ENCODE assay signal across 29 cellular contexts in genomic region chr17:65479282-65479681, GRCh38.
DNase-seq lines count a peak whose midpoint lies in the region; ATAC-seq, FAIRE-seq and TF ChIP-seq lines count a peak whose summit lies in the region.
"Had no signal": no experiment of that assay in that cellular context is flagged by ENCODE, and none has a peak within 500 bp of the region (broad histone marks: within the 10 kb centered on the region; RNA-seq: fewer than 3 reads in every experiment).

No MANE protein-coding gene starts in this region.

- H3K9me3 Mint-ChIP-seq in nephron progenitor cell: peaks cover 17% of the 10 kb centered on the region

- no peak overlapping the region for H3K27ac Mint-ChIP-seq in nephron progenitor cell
- H3K27ac Mint-ChIP-seq: CD14-positive monocyte; CD4-positive, alpha-beta memory T cell; CD4-positive, CD25-positive, alpha-beta regulatory T cell; CD8-positive, alpha-beta memory T cell had no signal

- intact Hi-C loops in endothelial cell of umbilical vein (cut with micrococcal nuclease) (no loop called here), HepG2 (cut with micrococcal nuclease; ENCODE audit: unreplicated experiment) (no loop called here), right lobe of liver (cut with DNase I) (no loop called here), PC-3 (cut with micrococcal nuclease) (no loop called here)

- TF ChIP-seq POLR2A in endothelial cell of umbilical vein (IDR thresholded peaks at IDR 0.05; ENCODE audit: low read depth, low read length): no peak
- no peak for TF ChIP-seq POLR2A in HepG2 (IDR thresholded peaks at IDR 0.05; ENCODE audit: insufficient read depth in 1 of 2, low read depth in 2 of 2, low read length in 2 of 2)
- TF ChIP-seq POLR2A in right lobe of liver (IDR thresholded peaks at IDR 0.05): no peak

- H3K9me2 ChIP-seq in PC-3 (replicated peaks; ENCODE audit: low read length): no peaks in the 10 kb centered on the region

- no peaks in the 10 kb centered on the region for H3K4me1 ChIP-seq in endothelial cell of umbilical vein (ENCODE audit: control insufficient read depth, extremely low read depth, insufficient read depth, low read length)
- no peaks in the 10 kb centered on the region for H3K4me1 ChIP-seq in HepG2 (ENCODE audit: insufficient read depth, low read length)
- peaks cover 0 to 12% (median 0%) of the 10 kb centered on the region in 4 donors for H3K4me1 ChIP-seq in right lobe of liver
- no peaks in the 10 kb centered on the region for H3K4me1 ChIP-seq in PC-3 (ENCODE audit: insufficient read depth, low read length)
- H3K4me1 ChIP-seq: BE2C, BLaER1 had no signal

- no peak for TF ChIP-seq RAD21 in HepG2 (CRISPR knock-in tag; IDR thresholded peaks at IDR 0.05)

- in situ Hi-C loops in HepG2 (cut with HindIII; ENCODE audit: extremely low pct_ligation_motif_present, low pct_unique_long_range_greater_than_20kb): no loop called here

- H3K9me3 ChIP-seq in endothelial cell of umbilical vein (replicated peaks; ENCODE audit: control insufficient read depth, insufficient read depth, low read length) (no peaks in the 10 kb centered on the region), HepG2 (ENCODE audit: low read length) (no peaks in the 10 kb centered on the region), right lobe of liver (no peaks in the 10 kb centered on the region), PC-3 (ENCODE audit: low read length) (no peaks in the 10 kb centered on the region)
- H3K9me3 ChIP-seq: BE2C, BLaER1 had no signal

- POLR2A ChIA-PET in endothelial cell of umbilical vein (lab: Charles Lee): no interaction called here
- POLR2A ChIA-PET in HepG2 (lab: Yijun Ruan, JAX): no interaction called here
- POLR2A ChIA-PET in PC-3 (lab: Charles Lee; ENCODE audit: unreplicated experiment): no interaction called here

- peaks cover 3% of the 10 kb centered on the region for H3K27me3 Mint-ChIP-seq in nephron progenitor cell (ENCODE audit: low read depth, poor library complexity)
- H3K27me3 Mint-ChIP-seq: CD4-positive, alpha-beta memory T cell had no signal

- CTCF ChIA-PET in endothelial cell of umbilical vein (lab: Charles Lee): no interaction called here
- CTCF ChIA-PET in HepG2 (lab: Yijun Ruan, JAX; ENCODE audit: low intra/inter-chr PET ratio, low total read pairs): no interaction called here
- CTCF ChIA-PET in PC-3 (lab: Charles Lee): no interaction called here

- no peak for DNase-seq in endothelial cell of umbilical vein (ENCODE audit: low read depth, low spot score)
- DNase-seq in HepG2 (ENCODE audit: low spot score): no peak
- DNase-seq in right lobe of liver: no peak
- no peak for DNase-seq in urothelium cell line (ENCODE audit: low spot score)
- no peak for DNase-seq in nephron progenitor cell
- no peak for DNase-seq in PC-3
- DNase-seq in HTR-8/SVneo (ENCODE audit: insufficient read length, low spot score): no peak
- no peak for DNase-seq in NCI-H2029 (lab: John Stamatoyannopoulos, UW)
- DNase-seq: 8988T; ACHN; BE2C; C1 segment of cervical spinal cord; CD4-positive, alpha-beta memory T cell; CD4-positive, CD25-positive, alpha-beta regulatory T cell; CD8-positive, alpha-beta memory T cell; COR-L47; DMS 273 treated with DMSO at 0.1 percent for 48 hours; DMS153; DMS53; DMS79; DND-41; EL; GDM1 had no signal

- peaks cover 0 to 3% of the 10 kb centered on the region in 2 experiments for H3K27me3 ChIP-seq in endothelial cell of umbilical vein (ENCODE audit: control insufficient read depth in 2 of 2, insufficient read depth in 2 of 2, low read length in 2 of 2)
- peaks cover 1 to 3% of the 10 kb centered on the region in 2 experiments; a peak in 2 of 5 replicates for H3K27me3 ChIP-seq in HepG2 (ENCODE audit: control insufficient read depth in 1 of 2, insufficient read depth in 2 of 2, low read length in 2 of 2)
- no peaks in the 10 kb centered on the region for H3K27me3 ChIP-seq in right lobe of liver
- H3K27me3 ChIP-seq in PC-3 (ENCODE audit: low read length): peaks cover 23% of the 10 kb centered on the region
- H3K27me3 ChIP-seq: BE2C, BLaER1 had no signal

- BruUV-seq in endothelial cell of umbilical vein (replicated peaks; lab: Mats Ljungman, UMichigan): no TSS peak
- BruUV-seq in HepG2 (replicated peaks; lab: Mats Ljungman, UMichigan): no TSS peak
- BruUV-seq in PC-3 (replicated peaks; lab: Mats Ljungman, UMichigan): no TSS peak

- H3K4me3 ChIP-seq in endothelial cell of umbilical vein (replicated peaks in 1 of 3; ENCODE audit: insufficient read depth in 1 of 3, low read depth in 1 of 3, low read length in 3 of 3): no peak overlapping the region
- H3K4me3 ChIP-seq in HepG2 (replicated peaks in 1 of 3; ENCODE audit: insufficient read depth in 1 of 3, low read depth in 2 of 3, low read length in 3 of 3): no peak overlapping the region
- no peak overlapping the region for H3K4me3 ChIP-seq in right lobe of liver
- H3K4me3 ChIP-seq in PC-3 (ENCODE audit: low read length): no peak overlapping the region
- H3K4me3 ChIP-seq: BLaER1, GM12878 had no signal

- H3K4me1 Mint-ChIP-seq in nephron progenitor cell: no peaks in the 10 kb centered on the region
- H3K4me1 Mint-ChIP-seq: CD14-positive monocyte; CD4-positive, CD25-positive, alpha-beta regulatory T cell; CD8-positive, alpha-beta memory T cell had no signal

- no peaks in the 10 kb centered on the region for H4K20me1 ChIP-seq in endothelial cell of umbilical vein (replicated peaks; ENCODE audit: control insufficient read depth, extremely low read depth, insufficient read depth, low read length)
- no peaks in the 10 kb centered on the region for H4K20me1 ChIP-seq in HepG2 (ENCODE audit: insufficient read depth, low read length)
- no peaks in the 10 kb centered on the region for H4K20me1 ChIP-seq in PC-3 (ENCODE audit: low read length)
- H4K20me1 ChIP-seq: BLaER1 had no signal

- TF ChIP-seq EP300 in HepG2 (IDR thresholded peaks at IDR 0.05; ENCODE audit: low read depth in 2 of 2, low read length in 2 of 2) (no peak), HepG2 (CRISPR knock-in tag; IDR thresholded peaks at IDR 0.05; ENCODE audit: borderline replicate concordance) (no peak)

- H3K36me3 Mint-ChIP-seq in nephron progenitor cell (ENCODE audit: low read depth): peaks cover 6% of the 10 kb centered on the region
- H3K36me3 Mint-ChIP-seq: CD14-positive monocyte; CD4-positive, alpha-beta memory T cell; CD4-positive, CD25-positive, alpha-beta regulatory T cell; CD8-positive, alpha-beta memory T cell had no signal

- dilution Hi-C loops in endothelial cell of umbilical vein (cut with MboI; ENCODE audit: extremely low pct_ligation_motif_present, low sequenced_read_pairs): no loop called here

- H2AFZ ChIP-seq in endothelial cell of umbilical vein (ENCODE audit: low read depth, low read length) (no peak overlapping the region), HepG2 (ENCODE audit: low read length) (no peak overlapping the region), PC-3 (ENCODE audit: low read length) (no peak overlapping the region)

- H3K4me2 ChIP-seq in endothelial cell of umbilical vein (ENCODE audit: insufficient read depth, low read length) (no peak overlapping the region), HepG2 (ENCODE audit: low read depth, low read length) (no peak overlapping the region), PC-3 (ENCODE audit: low read length) (no peak overlapping the region)
- H3K4me2 ChIP-seq: BLaER1 had no signal

- no peaks in the 10 kb centered on the region for H3F3A ChIP-seq in PC-3 (ENCODE audit: low read length, unreplicated experiment)

- H3K79me2 ChIP-seq in endothelial cell of umbilical vein (ENCODE audit: control insufficient read depth, insufficient read depth, low read length): no peaks in the 10 kb centered on the region
- no peaks in the 10 kb centered on the region for H3K79me2 ChIP-seq in HepG2 (ENCODE audit: insufficient read depth, low read length)
- H3K79me2 ChIP-seq in PC-3 (ENCODE audit: low read length): no peaks in the 10 kb centered on the region

- H3K9ac ChIP-seq in endothelial cell of umbilical vein (replicated peaks; ENCODE audit: extremely low read depth, insufficient read depth, low read length) (no peak overlapping the region), HepG2 (ENCODE audit: insufficient read depth, low read depth, low read length) (no peak overlapping the region), PC-3 (ENCODE audit: low read length) (no peak overlapping the region)
- H3K9ac ChIP-seq: BLaER1 had no signal

- TF ChIP-seq CTCF in endothelial cell of umbilical vein (IDR thresholded peaks at IDR 0.05; ENCODE audit: extremely low read depth in 1 of 2, insufficient read depth in 1 of 2, low read depth in 1 of 2, low read length in 2 of 2): no peak
- TF ChIP-seq CTCF in HepG2 (CRISPR knock-in tag; IDR thresholded peaks at IDR 0.05): no peak
- TF ChIP-seq CTCF in right lobe of liver (IDR thresholded peaks at IDR 0.05): no peak
- no peak for TF ChIP-seq CTCF in nephron progenitor cell (IDR thresholded peaks at IDR 0.05)
- TF ChIP-seq CTCF in PC-3 (conservative IDR thresholded peaks at IDR 0.05; ENCODE audit: low read depth, low read length): no peak

- H3K36me3 ChIP-seq in endothelial cell of umbilical vein (ENCODE audit: control insufficient read depth in 2 of 2, extremely low read depth in 1 of 2, insufficient read depth in 2 of 2, low read length in 2 of 2) (no peaks in the 10 kb centered on the region), HepG2 (replicated peaks in 1 of 2; ENCODE audit: control insufficient read depth in 1 of 2, insufficient read depth in 2 of 2, low read length in 2 of 2) (no peaks in the 10 kb centered on the region), right lobe of liver (no peaks in the 10 kb centered on the region), PC-3 (ENCODE audit: low read depth, low read length) (no peaks in the 10 kb centered on the region)
- H3K36me3 ChIP-seq: BE2C, BLaER1 had no signal

- ATAC-seq in HepG2: no peak
- peak; percentile 38 to 92 (median 86) for ATAC-seq in right lobe of liver
- no peak for ATAC-seq in PC-3
- ATAC-seq: GM12878 had no signal

- no peak overlapping the region for H3K27ac ChIP-seq in endothelial cell of umbilical vein (ENCODE audit: insufficient read depth, low read depth, low read length)
- H3K27ac ChIP-seq in HepG2 (ENCODE audit: extremely low read length, insufficient read depth, low read length): no peak overlapping the region
- H3K27ac ChIP-seq in right lobe of liver: no peak overlapping the region
- no peak overlapping the region for H3K27ac ChIP-seq in PC-3 (ENCODE audit: low read length)
- H3K27ac ChIP-seq: BLaER1 had no signal

- no peak overlapping the region for H3K4me3 Mint-ChIP-seq in nephron progenitor cell
- H3K4me3 Mint-ChIP-seq: CD4-positive, alpha-beta memory T cell; CD4-positive, CD25-positive, alpha-beta regulatory T cell; CD8-positive, alpha-beta memory T cell had no signal

- peak; percentile 12 for FAIRE-seq in endothelial cell of umbilical vein (lab: Jason Lieb, UNC)
- no peak for FAIRE-seq in HepG2 (lab: Jason Lieb, UNC)
- FAIRE-seq in urothelium cell line (lab: Jason Lieb, UNC): peak; percentile 9
- FAIRE-seq in HTR-8/SVneo (lab: Jason Lieb, UNC): no peak
- FAIRE-seq: A204.1, GM12878, GM12892, GM18507 had no signal

- no peaks in the 10 kb centered on the region for H3K9me1 ChIP-seq in endothelial cell of umbilical vein (replicated peaks; ENCODE audit: control insufficient read depth, extremely low read depth, insufficient read depth, low read length)

- WGBS in HepG2 (ENCODE audit: low lambda C conversion rate): 61% methylated on average over 2 of the region's 2 CpGs
- WGBS in right lobe of liver (ENCODE audit: insufficient coverage, low coverage, low lambda C conversion rate, missing lambda C conversion rate): 50% methylated on average over 2 of the region's 2 CpGs

Comparison
In these comparisons a context has a peak if more than half of its experiments do, and no peak if none do; other contexts are left out.
1. ATAC-seq: peak in right lobe of liver (4 of 4); none in HepG2 (single experiment) and PC-3 (single experiment).